ENCODE assay signal across 23 cellular contexts in the genomic region with DNA sequence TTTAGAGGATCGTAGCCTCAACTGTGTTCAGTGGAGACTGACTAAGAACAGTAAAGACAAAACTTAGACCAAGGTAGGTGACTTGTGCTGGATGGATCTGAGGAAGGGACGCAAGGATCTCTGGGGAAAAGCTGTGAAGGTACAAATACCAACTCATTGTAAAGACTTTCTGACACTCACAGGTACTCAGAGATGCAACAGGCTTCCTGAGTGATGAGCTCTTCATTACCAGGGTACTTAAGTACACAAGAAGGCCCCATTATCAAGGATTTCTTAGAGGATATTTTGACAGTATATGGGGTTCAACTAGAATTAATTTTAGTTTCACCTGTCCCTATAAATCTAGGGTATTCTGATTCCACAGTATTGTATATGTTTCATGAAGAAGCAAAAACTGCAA.
DNase-seq lines count a peak whose midpoint lies in the region; ATAC-seq, FAIRE-seq and TF ChIP-seq lines count a peak whose summit lies in the region.
"Had no signal": no experiment of that assay in that cellular context is flagged by ENCODE, and none has a peak within 500 bp of the region (broad histone marks: within the 10 kb centered on the region; RNA-seq: fewer than 3 reads in every experiment).

No MANE protein-coding gene starts in this region.

- H3K27ac ChIP-seq in H1 (ENCODE audit: low read depth, low read length): no peak overlapping the region
- peak overlapping the region; percentile 61 for H3K27ac ChIP-seq in neutrophil
- H3K27ac ChIP-seq: A549; BLaER1 treated with 17β-estradiol and CSF1 and Interleukin-3, amounts not matched to agents 10 nM and 100 nM; HL-60 had no signal

- H3K9ac ChIP-seq in H1 (replicated peaks in 1 of 4; ENCODE audit: extremely low read depth in 1 of 4, low read depth in 3 of 4, low read length in 3 of 4): no peak overlapping the region
- H3K9ac ChIP-seq: BLaER1 treated with 17β-estradiol and CSF1 and Interleukin-3, amounts not matched to agents 10 nM and 100 nM had no signal

- no peak overlapping the region for H3K23ac ChIP-seq in H1 (ENCODE audit: insufficient read length)

- no peaks in the 10 kb centered on the region for H3K23me2 ChIP-seq in H1 (ENCODE audit: low read depth, low read length)

- no peak for TF ChIP-seq POLR2A in H1 (IDR thresholded peaks at IDR 0.05; ENCODE audit: control extremely low read depth in 1 of 2, low read depth in 2 of 2, low read length in 2 of 2)

- no peak for TF ChIP-seq EP300 in H1 (IDR thresholded peaks at IDR 0.05; ENCODE audit: borderline replicate concordance in 1 of 2, low read depth in 2 of 2, low read length in 2 of 2)

- no peaks in the 10 kb centered on the region for H3K27me3 ChIP-seq in H1 (replicated peaks in 1 of 4; ENCODE audit: control insufficient read depth in 3 of 4, extremely low read depth in 1 of 4, insufficient read depth in 3 of 4, low read length in 3 of 4)
- H3K27me3 ChIP-seq in neutrophil: no peaks in the 10 kb centered on the region
- H3K27me3 ChIP-seq: BLaER1 treated with 17β-estradiol and CSF1 and Interleukin-3, amounts not matched to agents 10 nM and 100 nM had no signal

- POLR2A ChIA-PET in H1 (lab: Charles Lee; ENCODE audit: partially characterized antibody): interaction anchor here (0.8 to 1.1 kb wide), 2 partner anchors 9 to 143 kb away, joined by 3 read pairs; no protein-coding TSS in a partner anchor

- ATAC-seq in GM19324 (IDR thresholded peaks at IDR 0.05; ENCODE audit: low FRiP score, unreplicated experiment) (peak; percentile 29), HG02798 (IDR thresholded peaks at IDR 0.05; ENCODE audit: poor library complexity, unreplicated experiment) (peak; percentile 13), GM18867 (IDR thresholded peaks at IDR 0.05; ENCODE audit: unreplicated experiment) (no peak)
- ATAC-seq: A549, K562, PC-3, SK-N-SH treated with all-trans-retinoic acid at 6 μM for 48 hours, T-helper 17 cell had no signal

- H3K79me2 ChIP-seq in H1 (ENCODE audit: control insufficient read depth in 1 of 2, insufficient read depth in 2 of 2, low read length in 2 of 2): no peaks in the 10 kb centered on the region

- peak overlapping the region; percentile 84; the same call in 1 of the 2 replicates for H3K18ac ChIP-seq in H1 (ENCODE audit: extremely low read depth, low read length)

- no peak overlapping the region for H2BK15ac ChIP-seq in H1 (ENCODE audit: low read length)

- H3K4me1 ChIP-seq in H1 (replicated peaks in 1 of 4; ENCODE audit: control insufficient read depth in 3 of 4, insufficient read depth in 4 of 4, low read length in 3 of 4) (peaks cover 2 to 12% (median 6%) of the 10 kb centered on the region in 4 experiments; a peak in 6 of 7 replicates), neutrophil (ENCODE audit: control insufficient read depth in 1 of 2, insufficient read depth in 1 of 2, low read depth in 1 of 2, low read length in 1 of 2) (peaks cover 14 to 16% of the 10 kb centered on the region in 2 experiments)
- H3K4me1 ChIP-seq: A549; BLaER1 treated with 17β-estradiol and CSF1 and Interleukin-3, amounts not matched to agents 10 nM and 100 nM had no signal

- H3K14ac ChIP-seq in H1 (ENCODE audit: insufficient read length): no peak overlapping the region

- H2BK20ac ChIP-seq in H1 (ENCODE audit: low read length): peak overlapping the region; percentile 94

- H3K79me1 ChIP-seq in H1 (ENCODE audit: low read depth, low read length): no peaks in the 10 kb centered on the region

- H2AFZ ChIP-seq in H1 (ENCODE audit: low read length): no peak overlapping the region

- FAIRE-seq in H1 (lab: Jason Lieb, UNC): no peak
- FAIRE-seq: A549, K562 had no signal

- DNase-seq in H1 (ENCODE audit: low read depth in 1 of 2, low spot score in 2 of 2) (no peak), NCI-H2081 treated with DMSO at 0.1 percent for 48 hours (lab: John Stamatoyannopoulos, UW) (no peak)
- DNase-seq in stimulated activated naive CD4-positive, alpha-beta T cell (lab: John Stamatoyannopoulos, UW): no peak
- DNase-seq: AML-193; CD4-positive, alpha-beta memory T cell; COR-L47; HFFc6; NCI-H187; NCI-H446; NCI-H524 treated with DMSO at 0.1 percent for 48 hours; NK-92 treated with Interleukin-12 subunit alpha and Interleukin-12 subunit beta, amount 100 ng/mL, for 24 hours; PC-3; T-helper 17 cell had no signal

- H4K5ac ChIP-seq in H1 (ENCODE audit: insufficient read length, low read depth, low read length): peak overlapping the region; percentile 18

- H3K4ac ChIP-seq in H1 (replicated peaks; ENCODE audit: insufficient read length, low read depth, low read length): no peak overlapping the region

- peaks cover 0 to 4% (median 0%) of the 10 kb centered on the region in 4 experiments; a peak in 3 of 8 replicates for H3K36me3 ChIP-seq in H1 (ENCODE audit: control insufficient read depth in 2 of 4, insufficient read depth in 4 of 4, low read length in 3 of 4)
- no peaks in the 10 kb centered on the region for H3K36me3 ChIP-seq in neutrophil
- H3K36me3 ChIP-seq: HAP-1 had no signal

- H4K20me1 ChIP-seq in H1 (replicated peaks in 1 of 2; ENCODE audit: control insufficient read depth in 1 of 2, insufficient read depth in 2 of 2, low read length in 2 of 2): no peaks in the 10 kb centered on the region
- H4K20me1 ChIP-seq: BLaER1 treated with 17β-estradiol and CSF1 and Interleukin-3, amounts not matched to agents 10 nM and 100 nM had no signal

- TF ChIP-seq RAD21 in H1 (IDR thresholded peaks at IDR 0.05 in 1 of 2, conservative IDR thresholded peaks at IDR 0.05 in 1 of 2; ENCODE audit: low read depth in 2 of 2, low read length in 2 of 2): no peak

- H3K9me3 ChIP-seq in H1 (ENCODE audit: insufficient read depth in 2 of 2, low read depth in 1 of 2, low read length in 1 of 2) (0 out of 4 replicates have a peak, but pooled peaks cover 0 to 3% of the 10 kb centered on the region in 2 experiments), neutrophil (no peaks in the 10 kb centered on the region)
- H3K9me3 ChIP-seq: HAP-1 had no signal

- H4K91ac ChIP-seq in H1 (replicated peaks; ENCODE audit: insufficient read length, low read length): peak overlapping the region; percentile 45

- no peak overlapping the region for H4K8ac ChIP-seq in H1 (ENCODE audit: extremely low read depth, insufficient read depth, low read length)

- peak overlapping the region; percentile 87; the same call in 1 of the 2 replicates for H2BK5ac ChIP-seq in H1 (ENCODE audit: low read depth, low read length)

- WGBS in H1 (ENCODE audit: extremely low coverage in 1 of 2, insufficient coverage in 1 of 2, insufficient read length in 1 of 2, insufficient replicate concordance in 2 of 2, low coverage in 1 of 2, low lambda C conversion rate in 2 of 2, missing lambda C conversion rate in 1 of 2), 2 experiments: 98% methylated on average over 2 of the region's 2 CpGs; no CpG with 5 or more reads in 1 of the 2 experiments

- H3K4me3 ChIP-seq in H1 (ENCODE audit: extremely low read depth in 1 of 4, insufficient read depth in 2 of 4, low read depth in 3 of 4, low read length in 4 of 4): peak overlapping the region in 1 of 4 experiments; percentile 23; a peak in 1 of 8 replicates
- no peak overlapping the region for H3K4me3 ChIP-seq in neutrophil (ENCODE audit: low read depth in 1 of 2, low read length in 1 of 2)
- H3K4me3 ChIP-seq: A549; BLaER1 treated with 17β-estradiol and CSF1 and Interleukin-3, amounts not matched to agents 10 nM and 100 nM; HAP-1; K562 had no signal

- H2AK5ac ChIP-seq in H1 (ENCODE audit: low read depth, low read length): peak overlapping the region; percentile 71; the same call in 1 of the 2 replicates

- no peak for TF ChIP-seq CTCF in H1 (IDR thresholded peaks at IDR 0.05; ENCODE audit: control extremely low read depth in 1 of 3, insufficient read depth in 1 of 3, low read depth in 1 of 3, low read length in 3 of 3)
- TF ChIP-seq CTCF in neutrophil (IDR thresholded peaks at IDR 0.05): no peak

- H3K4me2 ChIP-seq in H1 (ENCODE audit: insufficient read depth in 1 of 2, low read depth in 2 of 2, low read length in 2 of 2): no peak overlapping the region
- H3K4me2 ChIP-seq: A549; BLaER1 treated with 17β-estradiol and CSF1 and Interleukin-3, amounts not matched to agents 10 nM and 100 nM had no signal

- H2BK12ac ChIP-seq in H1 (ENCODE audit: low read depth, low read length): no peak overlapping the region; the same call in 1 of the 2 replicates

- CTCF ChIA-PET in H1 (lab: Charles Lee; ENCODE audit: partially characterized antibody): no interaction called here

- H2BK120ac ChIP-seq in H1 (replicated peaks; ENCODE audit: low read depth, low read length): peak overlapping the region; percentile 50

- H3K56ac ChIP-seq in H1 (replicated peaks; ENCODE audit: insufficient read length, low read depth, low read length): no peak overlapping the region

TF ChIP-seq in H1, 55 proteins besides CTCF, POLR2A, EP300 and RAD21 (continues in another document):
- TF ChIP-seq BRCA1 (IDR thresholded peaks at IDR 0.05; ENCODE audit: low read depth, low read length) (no peak), GTF2F1 (IDR thresholded peaks at IDR 0.05; ENCODE audit: borderline replicate concordance, low read depth, low read length) (no peak), TBP (IDR thresholded peaks at IDR 0.05; ENCODE audit: low read depth, low read length) (no peak), RFX5 (IDR thresholded peaks at IDR 0.05; ENCODE audit: borderline replicate concordance, low read depth, low read length) (no peak), FOSL1 (IDR thresholded peaks at IDR 0.05; ENCODE audit: insufficient read depth, low read depth, low read length) (no peak)
